18 cellular contexts compared by ENCODE assay signal in genomic region chr13:72959643-72960042, GRCh38.
DNase-seq lines count a peak whose midpoint lies in the region; ATAC-seq and TF ChIP-seq lines count a peak whose summit lies in the region.
"Had no signal": no experiment of that assay in that cellular context is flagged by ENCODE, and none has a peak within 500 bp of the region (broad histone marks: within the 10 kb centered on the region; RNA-seq: fewer than 3 reads in every experiment).

No MANE protein-coding gene starts in this region.

- intact Hi-C loops in stomach (cut with DNase I; ENCODE audit: low total_unique reads), result no loop called here

- TF ChIP-seq CTCF in fibroblast of mammary gland (conservative IDR thresholded peaks at IDR 0.05; ENCODE audit: control insufficient read depth, insufficient read depth, low read depth, low read length) (no peak), stomach (IDR thresholded peaks at IDR 0.05) (no peak), nephron progenitor cell (IDR thresholded peaks at IDR 0.05) (no peak)

- POLR2A ChIA-PET in activated CD4-positive, alpha-beta memory T cell treated with anti-CD3 and anti-CD28 coated beads, Interleukin-2, amount 10 ng/mL, durations not matched to agents 7 days and 5 days (lab: Charles Lee), result no interaction called here

- TF ChIP-seq POLR2A in stomach (IDR thresholded peaks at IDR 0.05), result no peak

- CTCF ChIA-PET in activated CD4-positive, alpha-beta memory T cell treated with anti-CD3 and anti-CD28 coated beads, Interleukin-2, amount 10 ng/mL, durations not matched to agents 7 days and 5 days (lab: Charles Lee), result no interaction called here

- H3K4me3 ChIP-seq in fibroblast of mammary gland (ENCODE audit: control insufficient read depth, low read depth, low read length), result no peak overlapping the region
- no peak overlapping the region for H3K4me3 ChIP-seq in stomach
- H3K4me3 ChIP-seq: spleen had no signal

- peaks cover 27% of the 10 kb centered on the region for H3K36me3 Mint-ChIP-seq in activated T-helper 17 cell treated with anti-CD3 and anti-CD28 coated beads, Interleukin-2, amount 50 U/mL, for 72 hours (ENCODE audit: low read depth)
- H3K36me3 Mint-ChIP-seq in activated CD4-positive, alpha-beta memory T cell treated with anti-CD3 and anti-CD28 coated beads, Interleukin-2, amount 10 ng/mL, durations not matched to agents 7 days and 5 days (ENCODE audit: low read depth), result peaks cover 16% of the 10 kb centered on the region
- peaks cover 42% of the 10 kb centered on the region for H3K36me3 Mint-ChIP-seq in nephron progenitor cell (ENCODE audit: low read depth)

- TF ChIP-seq EP300 in stomach (IDR thresholded peaks at IDR 0.05), result no peak

- peaks cover 0 to 16% (median 7%) of the 10 kb centered on the region in 4 donors for H3K4me1 ChIP-seq in stomach
- H3K4me1 ChIP-seq: spleen had no signal

- peaks cover 5% of the 10 kb centered on the region for H3K9me3 Mint-ChIP-seq in activated T-helper 17 cell treated with anti-CD3 and anti-CD28 coated beads, Interleukin-2, amount 50 U/mL, for 72 hours
- H3K9me3 Mint-ChIP-seq in activated CD4-positive, alpha-beta memory T cell treated with anti-CD3 and anti-CD28 coated beads, Interleukin-2, amount 10 ng/mL, durations not matched to agents 7 days and 5 days, result no peaks in the 10 kb centered on the region
- peaks cover 7% of the 10 kb centered on the region for H3K9me3 Mint-ChIP-seq in nephron progenitor cell

- WGBS in stomach, 5 donors, result 27 to 65% (median 41%) methylated on average over 1 of the region's 1 CpG

- no peaks in the 10 kb centered on the region for H3K27me3 ChIP-seq in stomach
- H3K27me3 ChIP-seq: spleen had no signal

- peak; percentile 44 for ATAC-seq in activated T-helper 17 cell treated with anti-CD3 and anti-CD28 coated beads, Interleukin-2, amount 50 U/mL, for 72 hours (replicated peaks)
- ATAC-seq: HepG2; stimulated activated effector memory CD8-positive, alpha-beta T cell treated with anti-CD3 and anti-CD28 coated beads, Interleukin-12 subunit alpha, Interleukin-12 subunit beta, amount 100 ng/mL, for 72 hours had no signal

- no peaks in the 10 kb centered on the region for H3K9me3 ChIP-seq in stomach

- H3K27ac ChIP-seq in stomach, result peak overlapping the region in 4 of 5 donors; percentile 12 to 79 (median 66)
- H3K27ac ChIP-seq: spleen had no signal

- no peaks in the 10 kb centered on the region for H3K4me1 Mint-ChIP-seq in activated T-helper 17 cell treated with anti-CD3 and anti-CD28 coated beads, Interleukin-2, amount 50 U/mL, for 72 hours
- no peaks in the 10 kb centered on the region for H3K4me1 Mint-ChIP-seq in activated CD4-positive, alpha-beta memory T cell treated with anti-CD3 and anti-CD28 coated beads, Interleukin-2, amount 10 ng/mL, durations not matched to agents 7 days and 5 days
- H3K4me1 Mint-ChIP-seq in nephron progenitor cell, result no peaks in the 10 kb centered on the region
- H3K4me1 Mint-ChIP-seq: stimulated activated effector memory CD8-positive, alpha-beta T cell treated with anti-CD3 and anti-CD28 coated beads, Interleukin-12 subunit alpha, Interleukin-12 subunit beta, amount 100 ng/mL, for 72 hours had no signal

- H3K27me3 Mint-ChIP-seq in activated T-helper 17 cell treated with anti-CD3 and anti-CD28 coated beads, Interleukin-2, amount 50 U/mL, for 72 hours, result no peaks in the 10 kb centered on the region
- no peaks in the 10 kb centered on the region for H3K27me3 Mint-ChIP-seq in activated CD4-positive, alpha-beta memory T cell treated with anti-CD3 and anti-CD28 coated beads, Interleukin-2, amount 10 ng/mL, durations not matched to agents 7 days and 5 days
- H3K27me3 Mint-ChIP-seq in nephron progenitor cell (ENCODE audit: low read depth, poor library complexity), result peaks cover 4% of the 10 kb centered on the region
- H3K27me3 Mint-ChIP-seq: dendritic cell treated with granulocyte-macrophage colony-stimulating factor and Interleukin-4, amounts not matched to agents 40 ng/mL and 50 ng/mL, for 4 days; type B pancreatic cell had no signal

- peak; percentile 16 for DNase-seq in DMS53 (lab: John Stamatoyannopoulos, UW)
- DNase-seq in DMS53 treated with DMSO at 0.1 percent for 48 hours (lab: John Stamatoyannopoulos, UW; ENCODE audit: unreplicated experiment), result no peak
- peak; percentile 64 for DNase-seq in fibroblast of mammary gland (ENCODE audit: low read depth)
- no peak for DNase-seq in stomach
- DNase-seq in activated CD4-positive, alpha-beta memory T cell treated with anti-CD3 and anti-CD28 coated beads, Interleukin-2, amount 10 ng/mL, durations not matched to agents 7 days and 5 days, result no peak
- DNase-seq in nephron progenitor cell, result no peak
- no peak for DNase-seq in SIG-M5 (lab: John Stamatoyannopoulos, UW)
- DNase-seq: 8988T; activated naive CD4-positive, alpha-beta T cell; C1 segment of cervical spinal cord; DMS153; NCI-H2081; spleen had no signal

- no peak overlapping the region for H3K4me3 Mint-ChIP-seq in activated T-helper 17 cell treated with anti-CD3 and anti-CD28 coated beads, Interleukin-2, amount 50 U/mL, for 72 hours
- H3K4me3 Mint-ChIP-seq in activated CD4-positive, alpha-beta memory T cell treated with anti-CD3 and anti-CD28 coated beads, Interleukin-2, amount 10 ng/mL, durations not matched to agents 7 days and 5 days, result no peak overlapping the region
- H3K4me3 Mint-ChIP-seq in nephron progenitor cell, result no peak overlapping the region
- H3K4me3 Mint-ChIP-seq: dendritic cell treated with granulocyte-macrophage colony-stimulating factor and Interleukin-4, amounts not matched to agents 40 ng/mL and 50 ng/mL, for 4 days; stimulated activated effector memory CD8-positive, alpha-beta T cell treated with anti-CD3 and anti-CD28 coated beads, Interleukin-12 subunit alpha, Interleukin-12 subunit beta, amount 100 ng/mL, for 72 hours had no signal

- H3K27ac Mint-ChIP-seq in activated T-helper 17 cell treated with anti-CD3 and anti-CD28 coated beads, Interleukin-2, amount 50 U/mL, for 72 hours, result no peak overlapping the region
- H3K27ac Mint-ChIP-seq in activated CD4-positive, alpha-beta memory T cell treated with anti-CD3 and anti-CD28 coated beads, Interleukin-2, amount 10 ng/mL, durations not matched to agents 7 days and 5 days, result no peak overlapping the region
- no peak overlapping the region for H3K27ac Mint-ChIP-seq in nephron progenitor cell
- H3K27ac Mint-ChIP-seq: dendritic cell treated with granulocyte-macrophage colony-stimulating factor and Interleukin-4, amounts not matched to agents 40 ng/mL and 50 ng/mL, for 4 days; stimulated activated effector memory CD8-positive, alpha-beta T cell treated with anti-CD3 and anti-CD28 coated beads, Interleukin-12 subunit alpha, Interleukin-12 subunit beta, amount 100 ng/mL, for 72 hours had no signal

- H3K36me3 ChIP-seq in stomach, result peaks cover 0 to 15% (median 6%) of the 10 kb centered on the region in 4 donors

Comparison
In these comparisons a context has a peak if more than half of its experiments do, and no peak if none do; other contexts are left out.
1. DNase-seq: peak in DMS53 (single experiment) and fibroblast of mammary gland (single experiment); none in DMS53 treated with DMSO at 0.1 percent for 48 hours (single experiment), stomach (single experiment), activated CD4-positive, alpha-beta memory T cell treated with anti-CD3 and anti-CD28 coated beads, Interleukin-2, amount 10 ng/mL, durations not matched to agents 7 days and 5 days (single experiment), nephron progenitor cell (single experiment) and SIG-M5 (single experiment).